1 cellular context compared by ENCODE assay signal in genomic region chr5:75511435-75512382, GRCh38.
A peak's percentile ranks its signal among the peaks of the same experiment; 100 is the strongest.
TF ChIP-seq lines count a peak whose summit lies in the region.

CERT1 (minus strand) TSS chr5:75511629; CDS start chr5:75511207, 422 bp downstream.
POLK (plus strand) TSS chr5:75511891.

TF ChIP-seq in HepG2, 621 proteins besides CTCF, POLR2A, EP300 and RAD21 (continued from another document and continues in another):
- TF ChIP-seq ATF2 (CRISPR knock-in tag; IDR thresholded peaks at IDR 0.05) = peak; percentile 44
- TF ChIP-seq ZNF572 (CRISPR knock-in tag; IDR thresholded peaks at IDR 0.05) = no peak
- TF ChIP-seq TEAD2 (CRISPR knock-in tag; IDR thresholded peaks at IDR 0.05) = 0 out of 2 replicates have a peak, but pooled peaks have one; percentile 28
- peak; percentile 86 for TF ChIP-seq GMEB2 (CRISPR knock-in tag; IDR thresholded peaks at IDR 0.05; ENCODE audit: low read depth)
- TF ChIP-seq SPEN (CRISPR knock-in tag; IDR thresholded peaks at IDR 0.05; ENCODE audit: low read depth) = peak; percentile 86
- TF ChIP-seq HNRNPK (IDR thresholded peaks at IDR 0.05; ENCODE audit: low read depth, low read length, poor library complexity, severe bottlenecking) = peak; percentile 91
- peak; percentile 100 for TF ChIP-seq KLF12 (CRISPR knock-in tag; IDR thresholded peaks at IDR 0.05; ENCODE audit: borderline replicate concordance)
- TF ChIP-seq ZBTB38 (CRISPR knock-in tag; IDR thresholded peaks at IDR 0.05) = peak; percentile 44
- peak; percentile 42; the same call in 1 of the 2 replicates for TF ChIP-seq THAP9 (CRISPR knock-in tag; IDR thresholded peaks at IDR 0.05; ENCODE audit: borderline replicate concordance)
- TF ChIP-seq KDM4B (CRISPR knock-in tag; IDR thresholded peaks at IDR 0.05) = peak; percentile 54; the same call in 1 of the 2 replicates
- 0 out of 2 replicates have a peak, but pooled peaks have one; percentile 35 for TF ChIP-seq AKAP8 (CRISPR knock-in tag; IDR thresholded peaks at IDR 0.05)
- TF ChIP-seq GMEB1 (CRISPR knock-in tag; IDR thresholded peaks at IDR 0.05; ENCODE audit: borderline replicate concordance) = peak; percentile 95
- peak; percentile 81; the same call in 1 of the 2 replicates for TF ChIP-seq IRF9 (CRISPR knock-in tag; IDR thresholded peaks at IDR 0.05; ENCODE audit: borderline replicate concordance)
- TF ChIP-seq ZBTB2 (CRISPR knock-in tag; IDR thresholded peaks at IDR 0.05; ENCODE audit: low read depth) = 0 out of 2 replicates have a peak, but pooled peaks have one; percentile 50
- no peak for TF ChIP-seq SMYD3 (CRISPR knock-in tag; IDR thresholded peaks at IDR 0.05)
- TF ChIP-seq GATAD1 (CRISPR knock-in tag; IDR thresholded peaks at IDR 0.05) = peak; percentile 82
- 0 out of 2 replicates have a peak, but pooled peaks have one; percentile 25 for TF ChIP-seq ZNF3 (CRISPR knock-in tag; IDR thresholded peaks at IDR 0.05)
- TF ChIP-seq NR2F2 (IDR thresholded peaks at IDR 0.05; ENCODE audit: borderline replicate concordance, low read depth) = no peak; the same call in 1 of the 2 replicates
- TF ChIP-seq ZNF101 (CRISPR knock-in tag; IDR thresholded peaks at IDR 0.05; ENCODE audit: borderline replicate concordance, low read depth) = no peak
- peak; percentile 71 for TF ChIP-seq ZSCAN31 (CRISPR knock-in tag; IDR thresholded peaks at IDR 0.05; ENCODE audit: low read depth)
- 0 out of 2 replicates have a peak, but pooled peaks have one; percentile 30 for TF ChIP-seq ATF6 (CRISPR knock-in tag; conservative IDR thresholded peaks at IDR 0.05)
- TF ChIP-seq CEBPG (CRISPR knock-in tag; IDR thresholded peaks at IDR 0.05) = peak; percentile 13; the same call in 1 of the 2 replicates
- peak; percentile 38; the same call in 1 of the 2 replicates for TF ChIP-seq ZBED4 (CRISPR knock-in tag; IDR thresholded peaks at IDR 0.05; ENCODE audit: borderline replicate concordance)
- TF ChIP-seq SP1 (IDR thresholded peaks at IDR 0.05) = no peak
- TF ChIP-seq SP1 (CRISPR knock-in tag; IDR thresholded peaks at IDR 0.05) = peak; percentile 52; the same call in 1 of the 2 replicates
- no peak for TF ChIP-seq PREB (CRISPR knock-in tag; IDR thresholded peaks at IDR 0.05)
- TF ChIP-seq TCF12 (IDR thresholded peaks at IDR 0.05) = no peak
- TF ChIP-seq TCF12 (CRISPR knock-in tag; IDR thresholded peaks at IDR 0.05) = no peak; the same call in 1 of the 2 replicates
- no peak for TF ChIP-seq FOXA1 (IDR thresholded peaks at IDR 0.05)
- TF ChIP-seq FOXA1 (CRISPR knock-in tag; IDR thresholded peaks at IDR 0.05) = peak; percentile 56; the same call in 1 of the 2 replicates
- 0 out of 2 replicates have a peak, but pooled peaks have one; percentile 7 for TF ChIP-seq SRF (IDR thresholded peaks at IDR 0.05; ENCODE audit: low read depth, low read length)
- peak; percentile 29; the same call in 1 of the 2 replicates for TF ChIP-seq TBX3 (IDR thresholded peaks at IDR 0.05; ENCODE audit: borderline replicate concordance)
- no peak for TF ChIP-seq TERF1 (CRISPR knock-in tag; IDR thresholded peaks at IDR 0.05)
- peak; percentile 89 for TF ChIP-seq POLR2G (IDR thresholded peaks at IDR 0.05; ENCODE audit: low read depth, low read length)
- TF ChIP-seq ZNF563 (CRISPR knock-in tag; IDR thresholded peaks at IDR 0.05) = no peak; the same call in 1 of the 2 replicates
- no peak; the same call in 1 of the 2 replicates for TF ChIP-seq MTF2 (CRISPR knock-in tag; IDR thresholded peaks at IDR 0.05; ENCODE audit: borderline replicate concordance)
- TF ChIP-seq THAP7 (CRISPR knock-in tag; IDR thresholded peaks at IDR 0.05) = no peak
